17 cellular contexts compared by ENCODE assay signal in genomic region chr17:50393700-50394099, GRCh38. TPM values are rescaled to one million over a fixed set of nuclear protein-coding genes. Genes with fewer than 3 reads are reported as not detected.
A peak's percentile ranks its signal among the peaks of the same experiment; 100 is the strongest.
DNase-seq lines count a peak whose midpoint lies in the region; ATAC-seq and TF ChIP-seq lines count a peak whose summit lies in the region.
"Had no signal": no experiment of that assay in that cellular context is flagged by ENCODE, and none has a peak within 500 bp of the region (broad histone marks: within the 10 kb centered on the region; RNA-seq: fewer than 3 reads in every experiment).

No MANE protein-coding gene starts in this region.

- H3K27me3 ChIP-seq in RWPE2 (ENCODE audit: insufficient read depth, poor library complexity, severe bottlenecking) (no peaks in the 10 kb centered on the region), tibial artery (no peaks in the 10 kb centered on the region)
- H3K27me3 ChIP-seq: BLaER1 had no signal

- H3K36me3 Mint-ChIP-seq in T-helper 2 cell treated with Interferon-gamma antibody and Interleukin-4, amounts not matched to agents 5 μg/mL and 100 μg/mL, for 36 hours (ENCODE audit: low read depth), result peaks cover 59% of the 10 kb centered on the region
- peaks cover 89% of the 10 kb centered on the region for H3K36me3 Mint-ChIP-seq in Calu3 (ENCODE audit: insufficient read depth, unreplicated experiment)

- peaks cover 20% of the 10 kb centered on the region for H3K4me1 Mint-ChIP-seq in T-helper 2 cell treated with Interferon-gamma antibody and Interleukin-4, amounts not matched to agents 5 μg/mL and 100 μg/mL, for 36 hours (ENCODE audit: low read depth)
- H3K4me1 Mint-ChIP-seq in Calu3 (ENCODE audit: low read depth, unreplicated experiment), result peaks cover 47% of the 10 kb centered on the region

- DNase-seq in T-helper 2 cell treated with Interferon-gamma antibody and Interleukin-4, amounts not matched to agents 5 μg/mL and 100 μg/mL, for 36 hours (ENCODE audit: low spot score), result no peak
- DNase-seq in T-helper 2 cell (no peak), Calu3 (no peak), RWPE2 (ENCODE audit: low spot score) (no peak), epithelial cell of prostate (ENCODE audit: low read depth, low spot score) (no peak), tibial artery (no peak), posterior vena cava (ENCODE audit: low spot score) (no peak)
- DNase-seq: DMS153, NCI-H1092, NCI-H2107, NCI-H345, NCI-H526 treated with DMSO at 0.1 percent for 48 hours had no signal

- no peak for ATAC-seq in RWPE2 (ENCODE audit: low read depth)
- no peak for ATAC-seq in HG03460 (IDR thresholded peaks at IDR 0.05; ENCODE audit: unreplicated experiment)
- ATAC-seq: Right ventricle myocardium inferior had no signal

- H3K9me3 ChIP-seq in RWPE2 (ENCODE audit: severe bottlenecking) (no peaks in the 10 kb centered on the region), tibial artery (no peaks in the 10 kb centered on the region)

- H3K9me3 Mint-ChIP-seq in T-helper 2 cell treated with Interferon-gamma antibody and Interleukin-4, amounts not matched to agents 5 μg/mL and 100 μg/mL, for 36 hours, result no peaks in the 10 kb centered on the region
- H3K9me3 Mint-ChIP-seq in Calu3 (ENCODE audit: low read depth, unreplicated experiment), result no peaks in the 10 kb centered on the region

- TF ChIP-seq CTCF in Calu3 (IDR thresholded peaks at IDR 0.05; ENCODE audit: unreplicated experiment) (no peak), RWPE2 (IDR thresholded peaks at IDR 0.05; ENCODE audit: poor library complexity, severe bottlenecking) (no peak), tibial artery (IDR thresholded peaks at IDR 0.05) (no peak)

- peaks cover 27% of the 10 kb centered on the region for H3K4me1 ChIP-seq in RWPE2 (ENCODE audit: insufficient read depth, poor library complexity, severe bottlenecking)
- peaks cover 0 to 25% (median 19%) of the 10 kb centered on the region in 4 donors for H3K4me1 ChIP-seq in tibial artery

- H3K27ac ChIP-seq in RWPE2 (ENCODE audit: poor library complexity, severe bottlenecking) (peak overlapping the region; percentile 70), epithelial cell of prostate (peak overlapping the region; percentile 88), tibial artery (no peak overlapping the region)
- H3K27ac ChIP-seq: 22Rv1, BLaER1, SK-N-MC had no signal

- no peak overlapping the region for H3K4me3 ChIP-seq in RWPE2 (ENCODE audit: severe bottlenecking)
- H3K4me3 ChIP-seq in tibial artery, result no peak overlapping the region
- H3K4me3 ChIP-seq: BLaER1, SK-N-MC had no signal

- no peaks in the 10 kb centered on the region for H3K27me3 Mint-ChIP-seq in T-helper 2 cell treated with Interferon-gamma antibody and Interleukin-4, amounts not matched to agents 5 μg/mL and 100 μg/mL, for 36 hours (ENCODE audit: low read depth)
- H3K27me3 Mint-ChIP-seq in Calu3 (ENCODE audit: unreplicated experiment), result no peaks in the 10 kb centered on the region

- no peak overlapping the region for H3K27ac Mint-ChIP-seq in T-helper 2 cell treated with Interferon-gamma antibody and Interleukin-4, amounts not matched to agents 5 μg/mL and 100 μg/mL, for 36 hours
- no peak overlapping the region for H3K27ac Mint-ChIP-seq in Calu3 (ENCODE audit: unreplicated experiment)

- intact Hi-C loops in Calu3 (cut with micrococcal nuclease; ENCODE audit: unreplicated experiment), result no loop called here
- intact Hi-C loops in tibial artery (cut with DNase I; ENCODE audit: low total_unique reads), result no loop called here
- intact Hi-C loops in posterior vena cava (cut with DNase I), result no loop called here

- H3K4me3 Mint-ChIP-seq in T-helper 2 cell treated with Interferon-gamma antibody and Interleukin-4, amounts not matched to agents 5 μg/mL and 100 μg/mL, for 36 hours, result peak overlapping the region; percentile 3
- H3K4me3 Mint-ChIP-seq in Calu3 (ENCODE audit: low read depth, unreplicated experiment), result peak overlapping the region; percentile 2

- H3K36me3 ChIP-seq in RWPE2 (ENCODE audit: low read depth) (peaks cover 77% of the 10 kb centered on the region), tibial artery (peaks cover 55 to 64% (median 63%) of the 10 kb centered on the region in 3 donors)

- CTCF ChIA-PET in Calu3 (lab: Charles Lee), result no interaction called here

- no TSS peak for BruUV-seq in Calu3 (replicated peaks; lab: Mats Ljungman, UMichigan)

RNA-seq across cellular contexts. Expression of gene LRRC59, which starts 3.6 kb away (rescaled TPM):
- 205 and 212 TPM in 2 replicates for total RNA-seq in Calu3 (2022)
- 10 to 100 TPM; 66.1 to 93.6 TPM for total RNA-seq in posterior vena cava

RNA-seq across cellular contexts. Expression of gene EME1, which starts 20.7 kb away (rescaled TPM):
- total RNA-seq in Calu3 (2022), result 32.6 and 33.5 TPM in 2 replicates
- 1 to 10 TPM in 1 of 2 donors, under 1 TPM in 1; 0.62 to 1.4 TPM for total RNA-seq in posterior vena cava

RNA-seq across cellular contexts. Expression of gene MRPL27, which starts 20.7 kb away (rescaled TPM):
- 79.0 and 84.0 TPM in 2 replicates for total RNA-seq in Calu3 (2022)
- 10 to 100 TPM; 38.2 to 40.1 TPM for total RNA-seq in posterior vena cava

RNA-seq across cellular contexts. Expression of gene ACSF2, which starts 32.3 kb away (rescaled TPM):
- total RNA-seq in Calu3 (2022) (148 and 156 TPM in 2 replicates), posterior vena cava (10 to 100 TPM; 13.9 to 14.9 TPM)

RNA-seq across cellular contexts. Expression of gene XYLT2, which starts 47.8 kb away (rescaled TPM):
- total RNA-seq in Calu3 (2022), result 44.3 and 49.3 TPM in 2 replicates
- 10 to 100 TPM; 18.1 to 21.9 TPM for total RNA-seq in posterior vena cava

Comparison
In these comparisons a context has a peak if more than half of its experiments do, and no peak if none do; other contexts are left out.
1. H3K27ac ChIP-seq: peak in RWPE2 (single experiment) and epithelial cell of prostate (single experiment); none in tibial artery (0 of 2).
2. RNA of gene EME1, which starts 20.7 kb away (total RNA-seq): 32.6 to 33.5 TPM in Calu3; 0.62 to 1.4 TPM in posterior vena cava; every median in the first group is over 10 times any median in the second.